ENCODE assay signal across 16 cellular contexts in genomic region chr12:41531147-41531829, GRCh38.
A peak's percentile ranks its signal among the peaks of the same experiment; 100 is the strongest.
DNase-seq lines count a peak whose midpoint lies in the region; ATAC-seq and TF ChIP-seq lines count a peak whose summit lies in the region.
"Had no signal": no experiment of that assay in that cellular context is flagged by ENCODE, and none has a peak within 500 bp of the region (broad histone marks: within the 10 kb centered on the region; RNA-seq: fewer than 3 reads in every experiment).

No MANE protein-coding gene starts in this region.

- TF ChIP-seq CTCF in GM23338 (conservative IDR thresholded peaks at IDR 0.05; ENCODE audit: low read depth in 2 of 2): no peak

- H3K79me2 ChIP-seq in GM23338 (replicated peaks; ENCODE audit: insufficient read depth): no peaks in the 10 kb centered on the region

- no peaks in the 10 kb centered on the region for H4K20me1 ChIP-seq in GM23338 (replicated peaks; ENCODE audit: insufficient read depth)

- H3K36me3 ChIP-seq in GM23338 (ENCODE audit: insufficient read depth): no peaks in the 10 kb centered on the region

- no peaks in the 10 kb centered on the region for H3K27me3 ChIP-seq in GM23338 (ENCODE audit: insufficient read depth)

- no peak overlapping the region for H3K4me3 ChIP-seq in GM23338
- H3K4me3 ChIP-seq: GM12878, lung had no signal

- no peak overlapping the region for H3K27ac ChIP-seq in GM23338 (ENCODE audit: low read depth)
- H3K27ac ChIP-seq in cingulate gyrus (ENCODE audit: low read depth, low read length): peak overlapping the region; percentile 22
- H3K27ac ChIP-seq: VCaP had no signal

- H3F3A ChIP-seq in GM23338 (replicated peaks; ENCODE audit: low read depth): no peaks in the 10 kb centered on the region

- H3K9me3 Mint-ChIP-seq in GM23338: no peaks in the 10 kb centered on the region
- H3K9me3 Mint-ChIP-seq: CD8-positive, alpha-beta memory T cell; neural crest cell had no signal

- H3K27ac Mint-ChIP-seq in GM23338: no peak overlapping the region
- H3K27ac Mint-ChIP-seq: CD8-positive, alpha-beta memory T cell; dendritic cell treated with granulocyte-macrophage colony-stimulating factor and Interleukin-4, amounts not matched to agents 40 ng/mL and 50 ng/mL, for 4 days had no signal

- no peaks in the 10 kb centered on the region for H3K9me2 ChIP-seq in GM23338 (ENCODE audit: insufficient read depth)

- no peaks in the 10 kb centered on the region; the same call in 2 of the 3 replicates for H3K36me3 Mint-ChIP-seq in GM23338 (ENCODE audit: low read depth)
- H3K36me3 Mint-ChIP-seq: CD8-positive, alpha-beta memory T cell had no signal

- H2AFZ ChIP-seq in GM23338: peak overlapping the region; percentile 69; the same call in 1 of the 2 replicates

- H3K4me1 ChIP-seq in GM23338 (ENCODE audit: insufficient read depth): peaks cover 6% of the 10 kb centered on the region; the same call in 1 of the 2 replicates

- H3K4me3 Mint-ChIP-seq in GM23338: no peak overlapping the region
- H3K4me3 Mint-ChIP-seq: CD8-positive, alpha-beta memory T cell; dendritic cell treated with granulocyte-macrophage colony-stimulating factor and Interleukin-4, amounts not matched to agents 40 ng/mL and 50 ng/mL, for 4 days; neural crest cell had no signal

- H3K4me1 Mint-ChIP-seq in GM23338: peaks cover 16% of the 10 kb centered on the region; the same call in 2 of the 3 replicates
- H3K4me1 Mint-ChIP-seq: CD8-positive, alpha-beta memory T cell had no signal

- DNase-seq in GM23338 (ENCODE audit: low spot score) (no peak), hypothalamus (lab: John Stamatoyannopoulos, UW) (peak in 41 of 51 donors; percentile 2 to 73 (median 24)), putamen (ENCODE audit: low spot score) (peak; percentile 81), EL (no peak), GM19238 (ENCODE audit: insufficient read length, low spot score) (no peak)
- no peak for DNase-seq in activated CD4-positive, alpha-beta T cell treated with anti-CD3 and anti-CD28 coated beads for 48 hours
- DNase-seq: amniotic stem cell; CD8-positive, alpha-beta memory T cell; NCI-H524 had no signal

- H3K27me3 Mint-ChIP-seq in GM23338 (ENCODE audit: insufficient read depth, low read depth, poor library complexity): no peaks in the 10 kb centered on the region
- H3K27me3 Mint-ChIP-seq: dendritic cell treated with granulocyte-macrophage colony-stimulating factor and Interleukin-4, amounts not matched to agents 40 ng/mL and 50 ng/mL, for 4 days had no signal

- no peak for ATAC-seq in GM23338
- no peak for ATAC-seq in HG03354 (IDR thresholded peaks at IDR 0.05; ENCODE audit: poor library complexity, severe bottlenecking, unreplicated experiment)
- ATAC-seq: GM12878 had no signal

- no peak overlapping the region for H3K4me2 ChIP-seq in GM23338

TF ChIP-seq in GM23338, 12 proteins besides CTCF, POLR2A, EP300 and RAD21 (continues in another document):
- TF ChIP-seq EZH2phosphoT487 (IDR thresholded peaks at IDR 0.05; ENCODE audit: unreplicated experiment) (no peak), NANOG (IDR thresholded peaks at IDR 0.05; ENCODE audit: borderline replicate concordance) (no peak), POLR2AphosphoS5 (IDR thresholded peaks at IDR 0.05; ENCODE audit: low read depth) (no peak), ZNF114 (CRISPR knock-in tag; IDR thresholded peaks at IDR 0.05) (no peak), STAT1 (IDR thresholded peaks at IDR 0.05; ENCODE audit: unreplicated experiment) (no peak), ETS1 (IDR thresholded peaks at IDR 0.05) (no peak), REST (IDR thresholded peaks at IDR 0.05; ENCODE audit: unreplicated experiment) (no peak), CREB1 (CRISPR knock-in tag; IDR thresholded peaks at IDR 0.05; ENCODE audit: low read depth) (no peak), EZH2 (IDR thresholded peaks at IDR 0.05; ENCODE audit: low read depth, unreplicated experiment) (no peak), ZNF331 (CRISPR knock-in tag; IDR thresholded peaks at IDR 0.05; ENCODE audit: low read depth) (no peak)

Comparison
In these comparisons a context has a peak if more than half of its experiments do, and no peak if none do; other contexts are left out.
1. DNase-seq: peak in hypothalamus (41 of 51) and putamen (single experiment); none in GM23338 (single experiment), activated CD4-positive, alpha-beta T cell treated with anti-CD3 and anti-CD28 coated beads for 48 hours (single experiment), EL (single experiment) and GM19238 (single experiment).